In genomic region chr12:4118017-4118510, GRCh38 we compare ENCODE assay signal across 8 cellular contexts.
DNase-seq lines count a peak whose midpoint lies in the region; ATAC-seq, FAIRE-seq and TF ChIP-seq lines count a peak whose summit lies in the region.

No MANE protein-coding gene starts in this region.

- H3K27me3 ChIP-seq in small intestine (ENCODE audit: control insufficient read depth in 2 of 2, insufficient read depth in 2 of 2, low read length in 2 of 2) (no peaks in the 10 kb centered on the region), esophagus squamous epithelium (peaks cover 0 to 35% (median 0%) of the 10 kb centered on the region in 4 donors)

- H3K4me3 Mint-ChIP-seq in stimulated activated naive CD8-positive, alpha-beta T cell treated with anti-CD3 and anti-CD28 coated beads, Interleukin-15, Interleukin-2, amounts not matched to agents 100 ng/mL and 50 ng/mL, for 24 hours = peak overlapping the region; percentile 68

- FAIRE-seq in small intestine (lab: Jason Lieb, UNC) = no peak

- 5 to 13% (median 7%) methylated on average over 7 of the region's 7 CpGs for WGBS in small intestine, 3 donors
- WGBS in esophagus squamous epithelium, 2 donors = 24 to 26% methylated on average over 7 of the region's 7 CpGs

- ATAC-seq in stimulated activated naive CD8-positive, alpha-beta T cell treated with anti-CD3 and anti-CD28 coated beads, Interleukin-15, Interleukin-2, amounts not matched to agents 100 U/mL and 50 U/mL, for 24 hours = no peak
- peak; percentile 40 for ATAC-seq in HG02981 (IDR thresholded peaks at IDR 0.05; ENCODE audit: unreplicated experiment)

- H3K27ac ChIP-seq in small intestine (ENCODE audit: low read depth in 1 of 2, low read length in 1 of 2) (peak overlapping the region; percentile 9 to 66), esophagus squamous epithelium (no peak overlapping the region)

- peak overlapping the region; percentile 91 for H3K27ac Mint-ChIP-seq in stimulated activated naive CD8-positive, alpha-beta T cell treated with anti-CD3 and anti-CD28 coated beads, Interleukin-15, Interleukin-2, amounts not matched to agents 100 ng/mL and 50 ng/mL, for 24 hours

- H3K27me3 Mint-ChIP-seq in stimulated activated naive CD8-positive, alpha-beta T cell treated with anti-CD3 and anti-CD28 coated beads, Interleukin-15, Interleukin-2, amounts not matched to agents 100 ng/mL and 50 ng/mL, for 24 hours = no peaks in the 10 kb centered on the region

- TF ChIP-seq CTCF in fibroblast of pulmonary artery (IDR thresholded peaks at IDR 0.05; ENCODE audit: low read length, missing control alignments) = no peak
- TF ChIP-seq CTCF in esophagus squamous epithelium (IDR thresholded peaks at IDR 0.05) = no peak

- TF ChIP-seq POLR2A in esophagus squamous epithelium (IDR thresholded peaks at IDR 0.05) = no peak

- no peaks in the 10 kb centered on the region for H3K9me3 ChIP-seq in small intestine (ENCODE audit: control insufficient read depth, low read depth)
- no peaks in the 10 kb centered on the region for H3K9me3 ChIP-seq in esophagus squamous epithelium

- no peaks in the 10 kb centered on the region for H3K36me3 Mint-ChIP-seq in stimulated activated naive CD8-positive, alpha-beta T cell treated with anti-CD3 and anti-CD28 coated beads, Interleukin-15, Interleukin-2, amounts not matched to agents 100 ng/mL and 50 ng/mL, for 24 hours (ENCODE audit: low read depth)

- H3K9me3 Mint-ChIP-seq in stimulated activated naive CD8-positive, alpha-beta T cell treated with anti-CD3 and anti-CD28 coated beads, Interleukin-15, Interleukin-2, amounts not matched to agents 100 ng/mL and 50 ng/mL, for 24 hours = no peaks in the 10 kb centered on the region

- H3K36me3 ChIP-seq in small intestine (ENCODE audit: control insufficient read depth in 2 of 2, insufficient read depth in 2 of 2, low read length in 2 of 2) (no peaks in the 10 kb centered on the region), esophagus squamous epithelium (no peaks in the 10 kb centered on the region)

- H3K4me1 ChIP-seq in small intestine (ENCODE audit: control insufficient read depth in 2 of 2, insufficient read depth in 1 of 2, low read depth in 1 of 2, low read length in 1 of 2) = peaks cover 0 to 5% of the 10 kb centered on the region in 2 donors
- peaks cover 10 to 35% (median 11%) of the 10 kb centered on the region in 3 donors for H3K4me1 ChIP-seq in esophagus squamous epithelium

- DNase-seq in stimulated activated naive CD8-positive, alpha-beta T cell treated with anti-CD3 and anti-CD28 coated beads, Interleukin-15, Interleukin-2, amounts not matched to agents 100 U/mL and 50 U/mL, for 24 hours = no peak
- DNase-seq in SIG-M5 treated with dmso at 0.1 percent for 504 hours (lab: John Stamatoyannopoulos, UW; ENCODE audit: unreplicated experiment) (peak; percentile 91), fibroblast of pulmonary artery (ENCODE audit: low read depth) (peak; percentile 49), small intestine (peak; percentile 86), esophagus squamous epithelium (lab: John Stamatoyannopoulos, UW) (no peak), NCI-H1105 (lab: John Stamatoyannopoulos, UW) (no peak)

- H3K4me3 ChIP-seq in fibroblast of pulmonary artery (replicated peaks; ENCODE audit: low read depth, low read length) (no peak overlapping the region), small intestine (ENCODE audit: low read depth in 1 of 2, low read length in 2 of 2) (no peak overlapping the region), esophagus squamous epithelium (no peak overlapping the region)

- H3K4me1 Mint-ChIP-seq in stimulated activated naive CD8-positive, alpha-beta T cell treated with anti-CD3 and anti-CD28 coated beads, Interleukin-15, Interleukin-2, amounts not matched to agents 100 ng/mL and 50 ng/mL, for 24 hours (ENCODE audit: low read depth) = peaks cover 77% of the 10 kb centered on the region

- intact Hi-C loops in esophagus squamous epithelium (cut with DNase I) = no loop called here

Comparison
In these comparisons a context has a peak if more than half of its experiments do, and no peak if none do; other contexts are left out.
1. DNase-seq: peak in SIG-M5 treated with dmso at 0.1 percent for 504 hours (single experiment), fibroblast of pulmonary artery (single experiment) and small intestine (single experiment); none in stimulated activated naive CD8-positive, alpha-beta T cell treated with anti-CD3 and anti-CD28 coated beads, Interleukin-15, Interleukin-2, amounts not matched to agents 100 U/mL and 50 U/mL, for 24 hours (single experiment), esophagus squamous epithelium (single experiment) and NCI-H1105 (single experiment).
2. H3K27ac ChIP-seq: peak in small intestine (2 of 2); none in esophagus squamous epithelium (0 of 4).